Comparison of ENCODE assay signal across 8 cellular contexts in the genomic region with DNA sequence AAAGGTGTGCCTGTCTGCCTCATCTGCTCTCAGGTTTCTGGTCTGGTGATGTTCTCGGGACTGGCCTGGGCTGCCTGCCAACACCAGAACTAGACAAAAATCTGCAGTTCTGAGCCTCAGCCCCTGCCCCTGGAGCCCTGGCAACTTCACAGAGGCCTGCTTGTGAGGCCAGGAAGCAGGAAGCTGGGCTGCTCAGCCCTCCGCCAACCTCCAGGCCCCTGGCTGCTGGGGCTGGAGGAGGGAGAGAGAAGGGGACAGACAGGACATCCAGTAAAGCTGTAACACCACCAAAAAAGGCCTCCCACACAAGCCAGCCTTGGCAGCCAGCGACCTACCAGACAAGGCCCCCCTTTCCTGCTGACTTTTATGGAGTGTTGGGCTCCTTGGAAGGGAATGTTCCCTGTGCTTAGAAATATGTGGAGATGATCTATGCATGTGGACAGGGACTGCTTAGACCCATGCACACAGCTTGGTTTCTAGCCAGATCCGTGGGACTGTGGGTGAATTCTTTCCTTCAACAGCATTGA.
DNase-seq lines count a peak whose midpoint lies in the region; TF ChIP-seq lines count a peak whose summit lies in the region.

No MANE protein-coding gene starts in this region.

- H3K9me3 ChIP-seq in adrenal gland (replicated peaks in 1 of 3) (no peaks in the 10 kb centered on the region), left ventricle myocardium inferior (replicated peaks) (no peaks in the 10 kb centered on the region)

- intact Hi-C loops in adrenal gland (cut with DNase I) (no loop called here), left ventricle myocardium inferior (cut with micrococcal nuclease) (no loop called here)

- TF ChIP-seq CTCF in adrenal gland (IDR thresholded peaks at IDR 0.05): no peak
- no peak for TF ChIP-seq CTCF in left ventricle myocardium inferior (IDR thresholded peaks at IDR 0.05; ENCODE audit: borderline replicate concordance)
- TF ChIP-seq CTCF in GM13977 (IDR thresholded peaks at IDR 0.05; ENCODE audit: extremely low read depth, insufficient read depth, missing control alignments): no peak

- in situ Hi-C loops in GM13977 (cut with MboI; ENCODE audit: low pct_unique_long_range_greater_than_20kb, low sequenced_read_pairs, unreplicated experiment): no loop called here

- peaks cover 6 to 27% of the 10 kb centered on the region in 2 donors for H3K4me1 ChIP-seq in adrenal gland (replicated peaks in 1 of 2)
- H3K4me1 ChIP-seq in left ventricle myocardium inferior: peaks cover 14% of the 10 kb centered on the region
- H3K4me1 ChIP-seq in rectal smooth muscle tissue (ENCODE audit: control insufficient read depth, insufficient read depth, low read length): peaks cover 45% of the 10 kb centered on the region

- H3K4me3 ChIP-seq in adrenal gland: no peak overlapping the region
- H3K4me3 ChIP-seq in left ventricle myocardium inferior: no peak overlapping the region
- H3K4me3 ChIP-seq in rectal smooth muscle tissue (ENCODE audit: low read length): no peak overlapping the region

- H3K9ac ChIP-seq in rectal smooth muscle tissue (ENCODE audit: low read length): no peak overlapping the region

- H3K27me3 ChIP-seq in adrenal gland (no peaks in the 10 kb centered on the region), left ventricle myocardium inferior (ENCODE audit: low read depth) (no peaks in the 10 kb centered on the region), rectal smooth muscle tissue (ENCODE audit: control insufficient read depth, insufficient read depth, low read length) (no peaks in the 10 kb centered on the region)

- DNase-seq in COLO829 (ENCODE audit: low spot score): peak; percentile 50
- peak in 6 of 7 donors; percentile 29 to 85 (median 52) for DNase-seq in adrenal gland
- no peak for DNase-seq in left ventricle myocardium inferior
- no peak for DNase-seq in GM13977 (ENCODE audit: low spot score)
- no peak for DNase-seq in NCI-H69 (lab: John Stamatoyannopoulos, UW)
- no peak for DNase-seq in DMS53 treated with DMSO at 0.1 percent for 48 hours (lab: John Stamatoyannopoulos, UW; ENCODE audit: unreplicated experiment)
- DNase-seq in RKO (ENCODE audit: low spot score): no peak

- WGBS in adrenal gland, 4 donors: 33 to 66% (median 54%) methylated on average over 3 to 4 of the region's 4 CpGs

- H3K27ac ChIP-seq in adrenal gland (peak overlapping the region in 3 of 5 donors; percentile 34 to 86 (median 82)), left ventricle myocardium inferior (replicated peaks) (peak overlapping the region; percentile 48), rectal smooth muscle tissue (ENCODE audit: low read depth, low read length) (peak overlapping the region; percentile 98)

- H3K36me3 ChIP-seq in adrenal gland (replicated peaks in 1 of 2): no peaks in the 10 kb centered on the region
- H3K36me3 ChIP-seq in left ventricle myocardium inferior: no peaks in the 10 kb centered on the region
- H3K36me3 ChIP-seq in rectal smooth muscle tissue (ENCODE audit: control insufficient read depth, insufficient read depth, low read length): no peaks in the 10 kb centered on the region

- TF ChIP-seq POLR2A in adrenal gland (IDR thresholded peaks at IDR 0.05): no peak

Comparison
In these comparisons a context has a peak if more than half of its experiments do, and no peak if none do; other contexts are left out.
1. DNase-seq: peak in COLO829 (single experiment) and adrenal gland (6 of 7); none in left ventricle myocardium inferior (single experiment), GM13977 (single experiment), NCI-H69 (single experiment), DMS53 treated with DMSO at 0.1 percent for 48 hours (single experiment) and RKO (single experiment).
2. H3K27ac ChIP-seq: peak in every context shown above with its lines; median percentile 98 in rectal smooth muscle tissue; 82 in adrenal gland; 48 in left ventricle myocardium inferior.